In the genomic region with DNA sequence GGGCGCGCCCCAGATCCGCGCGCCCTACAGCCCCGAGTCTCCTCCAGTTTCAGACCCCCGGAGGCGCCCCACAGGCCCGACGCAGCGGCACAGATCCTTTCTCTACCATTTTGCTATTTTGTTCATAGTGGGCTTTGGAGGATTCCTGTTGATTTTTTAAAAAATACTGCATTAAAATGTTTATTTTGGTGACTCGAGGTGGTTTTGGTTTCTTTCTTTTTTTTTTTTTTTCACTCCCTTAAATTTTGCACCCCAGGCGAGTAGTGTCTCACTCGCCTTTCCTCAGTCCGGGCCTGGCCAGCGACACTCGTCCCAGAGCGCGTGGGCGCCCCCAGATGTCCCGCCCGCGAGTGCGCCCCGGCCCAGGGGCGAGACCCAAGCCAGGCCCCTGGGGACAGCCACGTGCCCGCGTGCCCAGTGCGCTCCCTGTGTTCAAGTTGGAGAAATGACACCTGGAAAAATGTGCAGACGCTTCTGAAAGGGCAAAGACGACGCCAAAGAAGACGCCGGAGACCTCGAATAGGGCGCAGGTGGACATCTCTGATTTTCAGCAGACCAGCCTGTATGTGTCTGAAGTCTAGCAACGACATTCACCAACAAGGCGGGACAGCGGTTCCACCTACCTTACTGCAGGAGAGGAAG, we compare ENCODE assay signal across 8 cellular contexts. TPM values are rescaled to one million over a fixed set of nuclear protein-coding genes. Genes with fewer than 3 reads are reported as not detected.
DNase-seq lines count a peak whose midpoint lies in the region; ATAC-seq and TF ChIP-seq lines count a peak whose summit lies in the region.

No MANE protein-coding gene starts in this region.

- peaks cover 6% of the 10 kb centered on the region for H4K20me1 ChIP-seq in osteoblast (ENCODE audit: insufficient read depth, low read length)

- intact Hi-C loops in cardiac septum (cut with DNase I): loop anchor here (1.0 to 5.0 kb wide), 3 partner anchors 96 to 147 kb away; no protein-coding TSS in a partner anchor

- H3K27me3 ChIP-seq in osteoblast (ENCODE audit: insufficient read depth, low read length): peaks cover 9% of the 10 kb centered on the region

- H2AFZ ChIP-seq in osteoblast (ENCODE audit: low read length): peak overlapping the region; percentile 62

- H3K4me2 ChIP-seq in osteoblast (ENCODE audit: insufficient read depth, low read length): peak overlapping the region; percentile 79

- peak overlapping the region; percentile 84 for H3K4me3 Mint-ChIP-seq in activated naive CD8-positive, alpha-beta T cell

- H3K4me3 ChIP-seq in osteoblast (ENCODE audit: insufficient read depth, low read length): peak overlapping the region; percentile 74

- H3K79me2 ChIP-seq in osteoblast (ENCODE audit: insufficient read depth, low read length): no peaks in the 10 kb centered on the region

- H3K9me3 ChIP-seq in osteoblast (ENCODE audit: low read depth, low read length): no peaks in the 10 kb centered on the region

- ATAC-seq in HG02759 (IDR thresholded peaks at IDR 0.05; ENCODE audit: unreplicated experiment) (peak; percentile 54), GM21515 (IDR thresholded peaks at IDR 0.05; ENCODE audit: unreplicated experiment) (no peak), GM21390 (IDR thresholded peaks at IDR 0.05; ENCODE audit: unreplicated experiment) (no peak)

- no peak overlapping the region for H3K27ac Mint-ChIP-seq in activated naive CD8-positive, alpha-beta T cell

- DNase-seq in GM03348 (ENCODE audit: low spot score) (peak; percentile 65), NCI-H460 (ENCODE audit: extremely low read depth, low read depth) (peak; percentile 22), cardiac septum (ENCODE audit: low spot score) (peak; percentile 86), osteoblast (ENCODE audit: insufficient read length, low spot score, missing footprints) (no peak)

- H3K27ac ChIP-seq in osteoblast (ENCODE audit: low read depth, low read length): no peak overlapping the region

- H3K4me1 ChIP-seq in osteoblast (ENCODE audit: insufficient read depth, low read length): no peaks in the 10 kb centered on the region

- H3K9me3 Mint-ChIP-seq in activated naive CD8-positive, alpha-beta T cell (ENCODE audit: low read depth): no peaks in the 10 kb centered on the region

- H3K36me3 ChIP-seq in osteoblast (ENCODE audit: insufficient read depth, low read length): no peaks in the 10 kb centered on the region

- peaks cover 21% of the 10 kb centered on the region for H3K27me3 Mint-ChIP-seq in activated naive CD8-positive, alpha-beta T cell

- H3K4me1 Mint-ChIP-seq in activated naive CD8-positive, alpha-beta T cell (ENCODE audit: low read depth): peaks cover 12% of the 10 kb centered on the region

- no peaks in the 10 kb centered on the region for H3K36me3 Mint-ChIP-seq in activated naive CD8-positive, alpha-beta T cell

- peak; percentile 9 for TF ChIP-seq CTCF in osteoblast (IDR thresholded peaks at IDR 0.05; ENCODE audit: extremely low read depth, low read depth, low read length)

RNA-seq across cellular contexts. Expression of a gene that starts 0.5 kb away (rescaled TPM):
- 3.6 and 3.8 TPM in 2 replicates for total RNA-seq in NCI-H460 (2014; rRNA removed; shearing (Covaris generic))
- 0.74 and 0.75 TPM in 2 replicates for polyA plus RNA-seq in NCI-H460 (2014; cell fraction: nucleus; rRNA removed)
- total RNA-seq in cardiac septum: 113 TPM
- 36.8 and 44.2 TPM in 2 replicates for total RNA-seq in osteoblast

RNA-seq across cellular contexts. Expression of a gene that starts 54.0 kb away (rescaled TPM):
- 11.5 TPM in 2 replicates for total RNA-seq in NCI-H460 (2014; rRNA removed; shearing (Covaris generic))
- polyA plus RNA-seq in NCI-H460 (2014; cell fraction: nucleus; rRNA removed): 11.2 and 14.3 TPM in 2 replicates
- total RNA-seq in cardiac septum (12.5 TPM), osteoblast (32.1 and 44.5 TPM in 2 replicates)
